Comparison of ENCODE assay signal across 8 cellular contexts in genomic region chr10:33335800-33336605, GRCh38. TPM values are rescaled to one million over a fixed set of nuclear protein-coding genes. Genes with fewer than 3 reads are reported as not detected.
DNase-seq lines count a peak whose midpoint lies in the region; ATAC-seq, FAIRE-seq and TF ChIP-seq lines count a peak whose summit lies in the region.

No MANE protein-coding gene starts in this region.

- peaks cover 2 to 4% of the 10 kb centered on the region in 2 donors for H3K4me1 ChIP-seq in kidney (ENCODE audit: control insufficient read depth in 1 of 2, insufficient read depth in 1 of 2, low read depth in 1 of 2, low read length in 2 of 2)

- TF ChIP-seq CTCF in cardiac fibroblast (IDR thresholded peaks at IDR 0.05; ENCODE audit: low read depth, low read length) (no peak), kidney (IDR thresholded peaks at IDR 0.05; ENCODE audit: borderline replicate concordance, extremely low read depth, insufficient read depth) (no peak)

- H3K4me3 ChIP-seq in cardiac fibroblast (replicated peaks in 1 of 2; ENCODE audit: low read depth in 2 of 2, low read length in 2 of 2): peak overlapping the region; percentile 88 to 89
- peak overlapping the region; percentile 74 to 77 for H3K4me3 ChIP-seq in kidney (ENCODE audit: low read length in 2 of 2)

- peak; percentile 85 for DNase-seq in ELR (ENCODE audit: low read depth)
- peak; percentile 11 for DNase-seq in NCI-H1092 treated with DMSO at 0.1 percent for 48 hours (lab: John Stamatoyannopoulos, UW)
- peak; percentile 74 to 91 for DNase-seq in cardiac fibroblast (ENCODE audit: low read depth in 2 of 2)
- peak; percentile 92 for DNase-seq in kidney
- DNase-seq in stimulated activated naive CD8-positive, alpha-beta T cell treated with anti-CD3 and anti-CD28 coated beads, Interleukin-15, Interleukin-2, amounts not matched to agents 100 U/mL and 50 U/mL, for 24 hours: peak; percentile 8
- DNase-seq in NCI-H1048 (lab: John Stamatoyannopoulos, UW): no peak

- H3K36me3 ChIP-seq in kidney (ENCODE audit: control insufficient read depth in 1 of 2, insufficient read depth in 2 of 2, low read length in 2 of 2): no peaks in the 10 kb centered on the region

- no peak for ATAC-seq in stimulated activated naive CD8-positive, alpha-beta T cell treated with anti-CD3 and anti-CD28 coated beads, Interleukin-15, Interleukin-2, amounts not matched to agents 100 U/mL and 50 U/mL, for 24 hours
- ATAC-seq in HG02885 (IDR thresholded peaks at IDR 0.05; ENCODE audit: poor library complexity, unreplicated experiment) (no peak), HG02884 (IDR thresholded peaks at IDR 0.05; ENCODE audit: unreplicated experiment) (no peak)

- H3K9me3 ChIP-seq in kidney (ENCODE audit: control insufficient read depth in 1 of 2, low read length in 2 of 2): no peaks in the 10 kb centered on the region

- FAIRE-seq in kidney (lab: Jason Lieb, UNC): no peak

- H3K27ac ChIP-seq in kidney (ENCODE audit: low read depth in 2 of 2, low read length in 2 of 2): peak overlapping the region; percentile 89 to 97

- intact Hi-C loops in kidney (cut with DNase I): loop anchor here (10.0 kb wide), 1 partner anchor 1299 kb away; no protein-coding TSS in a partner anchor

- H3K9ac ChIP-seq in kidney (ENCODE audit: low read length in 2 of 2): peak overlapping the region; percentile 8 to 17

RNA-seq across cellular contexts. Expression of gene NRP1, which starts 1.5 kb away (rescaled TPM):
- 243 TPM for total RNA-seq in kidney
- polyA plus RNA-seq in kidney (ENCODE audit: insufficient read depth, low read depth, low replicate concordance): 40.5 TPM
